ENCODE assay signal across 8 cellular contexts in the genomic region with DNA sequence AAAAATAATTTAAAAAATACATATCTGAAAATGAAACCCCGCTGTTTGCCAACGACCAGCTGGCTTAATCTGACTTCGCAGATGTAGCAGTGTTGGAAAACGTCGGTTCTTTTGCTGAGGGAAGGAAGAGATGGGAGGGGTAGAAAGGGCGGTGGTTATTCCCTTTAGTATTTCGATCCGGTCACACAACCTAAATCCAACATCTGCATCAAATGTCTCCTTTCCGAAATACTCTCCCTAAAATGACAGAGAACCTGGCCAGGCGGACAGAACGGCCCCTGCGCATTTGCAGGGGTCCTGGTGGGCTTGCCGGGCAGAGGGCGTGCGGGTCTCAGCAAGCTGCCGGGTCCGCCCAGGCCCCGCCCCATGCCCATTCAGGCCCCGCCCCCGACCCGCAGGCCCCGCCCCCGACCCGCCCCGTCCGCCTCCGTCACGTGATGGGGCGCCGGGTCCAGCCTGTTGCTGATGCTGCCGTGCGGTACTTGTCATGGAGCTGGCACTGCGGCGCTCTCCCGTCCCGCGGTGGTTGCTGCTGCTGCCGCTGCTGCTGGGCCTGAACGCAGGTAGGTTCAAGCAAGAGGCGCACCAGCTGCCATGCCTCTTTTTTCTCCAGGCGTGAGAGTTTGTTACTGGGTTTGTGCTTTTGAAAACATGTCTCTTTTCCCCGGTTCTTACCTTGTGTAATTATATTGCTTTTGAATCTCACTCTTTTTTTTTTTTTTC. TPM values are rescaled to one million over a fixed set of nuclear protein-coding genes. Genes with fewer than 3 reads are reported as not detected.
DNase-seq lines count a peak whose midpoint lies in the region; ATAC-seq, FAIRE-seq and TF ChIP-seq lines count a peak whose summit lies in the region.

A gene with protein sequence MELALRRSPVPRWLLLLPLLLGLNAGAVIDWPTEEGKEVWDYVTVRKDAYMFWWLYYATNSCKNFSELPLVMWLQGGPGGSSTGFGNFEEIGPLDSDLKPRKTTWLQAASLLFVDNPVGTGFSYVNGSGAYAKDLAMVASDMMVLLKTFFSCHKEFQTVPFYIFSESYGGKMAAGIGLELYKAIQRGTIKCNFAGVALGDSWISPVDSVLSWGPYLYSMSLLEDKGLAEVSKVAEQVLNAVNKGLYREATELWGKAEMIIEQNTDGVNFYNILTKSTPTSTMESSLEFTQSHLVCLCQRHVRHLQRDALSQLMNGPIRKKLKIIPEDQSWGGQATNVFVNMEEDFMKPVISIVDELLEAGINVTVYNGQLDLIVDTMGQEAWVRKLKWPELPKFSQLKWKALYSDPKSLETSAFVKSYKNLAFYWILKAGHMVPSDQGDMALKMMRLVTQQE (plus strand): TSS at position 459 of the 723 bp plus-strand sequence. CDS start 29 bp downstream, at position 488.

- peak; percentile 82 for TF ChIP-seq POLR2A in A549 (IDR thresholded peaks at IDR 0.05; ENCODE audit: low read length)

- TF ChIP-seq CTCF in A549 (IDR thresholded peaks at IDR 0.05): no peak

- peak within 1 kb of the TSS; percentile 69 for H3K4me2 ChIP-seq in A549

- 0 out of 5 replicates have a peak, but pooled peaks of 1 of the 2 experiments have one; percentile 2 for TF ChIP-seq RAD21 in A549 (conservative IDR thresholded peaks at IDR 0.05 in 1 of 2, IDR thresholded peaks at IDR 0.05 in 1 of 2)

- ATAC-seq in A549: peak; percentile 90 to 96
- ATAC-seq in GM18867 (IDR thresholded peaks at IDR 0.05; ENCODE audit: unreplicated experiment): peak; percentile 69
- ATAC-seq in HG03135 (IDR thresholded peaks at IDR 0.05; ENCODE audit: unreplicated experiment): peak; percentile 70

- no peak for TF ChIP-seq EP300 in A549 (IDR thresholded peaks at IDR 0.05)

- peaks cover 11% of the 10 kb centered on the region; the same call in 1 of the 3 replicates for H3K4me1 ChIP-seq in A549

- H3K4me3 ChIP-seq in A549: peak within 1 kb of the TSS; percentile 51

- CTCF ChIA-PET in A549 (lab: Yijun Ruan, JAX): interaction anchor here (1.5 to 2.5 kb wide), 4 partner anchors 17 to 158 kb away, joined by 4 to 7 read pairs (median 6); a partner anchor contains a TSS

- H3K9me3 ChIP-seq in A549: no peaks in the 10 kb centered on the region

- POLR2A ChIA-PET in A549 (lab: Yijun Ruan, JAX): interaction anchor here (0.5 to 1.3 kb wide), 10 partner anchors 10 to 1105 kb away, joined by 3 to 6 read pairs (median 4); a partner anchor contains a TSS

- peak within 1 kb of the TSS; percentile 36 to 57; a peak in 5 of 6 replicates for H3K27ac ChIP-seq in A549

- FAIRE-seq in A549 (lab: Jason Lieb, UNC): no peak

- WGBS in A549 (ENCODE audit: missing lambda C conversion rate): under 1% methylated on average over 26 of the region's 42 CpGs

- peak; percentile 83 to 93 for DNase-seq in A549 (ENCODE audit: low read depth in 1 of 2, low spot score in 1 of 2)
- peak; percentile 40 for DNase-seq in NCI-H226
- DNase-seq in activated CD4-positive, CD25-positive, alpha-beta regulatory T cell treated with anti-CD3 and anti-CD28 coated beads, Interleukin-2, amount 50 U/mL, for 72 hours: peak; percentile 78
- peak; percentile 96 for DNase-seq in cerebellum (ENCODE audit: low spot score)
- DNase-seq in kidney glomerular epithelial cell (lab: John Stamatoyannopoulos, UW): peak; percentile 60
- DNase-seq in stimulated activated CD4-positive, alpha-beta T cell treated with anti-CD3 and anti-CD28 coated beads, Interleukin-15, amount 100 ng/mL, for 48 hours (ENCODE audit: low read depth in 2 of 2): peak; percentile 65 to 69

TF ChIP-seq in A549, 52 proteins besides CTCF, POLR2A, EP300 and RAD21:
- TF ChIP-seq HEYL (CRISPR knock-in tag; IDR thresholded peaks at IDR 0.05) (no peak), NFE2L2 (conservative IDR thresholded peaks at IDR 0.05; ENCODE audit: low read length) (no peak), JUN (IDR thresholded peaks at IDR 0.05) (0 out of 5 replicates have a peak, but pooled peaks of 1 of the 2 experiments have one; percentile 38), FOSB (CRISPR knock-in tag; IDR thresholded peaks at IDR 0.05) (no peak), PHF8 (IDR thresholded peaks at IDR 0.05; ENCODE audit: borderline replicate concordance, low read depth) (peak; percentile 23; the same call in 1 of the 2 replicates), HOXB5 (CRISPR knock-in tag; IDR thresholded peaks at IDR 0.05) (no peak), KDM1A (IDR thresholded peaks at IDR 0.05; ENCODE audit: low read depth) (no peak)
- TF ChIP-seq, protein P1, sequence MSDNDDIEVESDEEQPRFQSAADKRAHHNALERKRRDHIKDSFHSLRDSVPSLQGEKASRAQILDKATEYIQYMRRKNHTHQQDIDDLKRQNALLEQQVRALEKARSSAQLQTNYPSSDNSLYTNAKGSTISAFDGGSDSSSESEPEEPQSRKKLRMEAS (IDR thresholded peaks at IDR 0.05): peak; percentile 41; the same call in 1 of the 2 replicates
- TF ChIP-seq, protein P2, sequence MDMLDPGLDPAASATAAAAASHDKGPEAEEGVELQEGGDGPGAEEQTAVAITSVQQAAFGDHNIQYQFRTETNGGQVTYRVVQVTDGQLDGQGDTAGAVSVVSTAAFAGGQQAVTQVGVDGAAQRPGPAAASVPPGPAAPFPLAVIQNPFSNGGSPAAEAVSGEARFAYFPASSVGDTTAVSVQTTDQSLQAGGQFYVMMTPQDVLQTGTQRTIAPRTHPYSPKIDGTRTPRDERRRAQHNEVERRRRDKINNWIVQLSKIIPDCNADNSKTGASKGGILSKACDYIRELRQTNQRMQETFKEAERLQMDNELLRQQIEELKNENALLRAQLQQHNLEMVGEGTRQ (IDR thresholded peaks at IDR 0.05): peak; percentile 82
- TF ChIP-seq, protein P3, sequence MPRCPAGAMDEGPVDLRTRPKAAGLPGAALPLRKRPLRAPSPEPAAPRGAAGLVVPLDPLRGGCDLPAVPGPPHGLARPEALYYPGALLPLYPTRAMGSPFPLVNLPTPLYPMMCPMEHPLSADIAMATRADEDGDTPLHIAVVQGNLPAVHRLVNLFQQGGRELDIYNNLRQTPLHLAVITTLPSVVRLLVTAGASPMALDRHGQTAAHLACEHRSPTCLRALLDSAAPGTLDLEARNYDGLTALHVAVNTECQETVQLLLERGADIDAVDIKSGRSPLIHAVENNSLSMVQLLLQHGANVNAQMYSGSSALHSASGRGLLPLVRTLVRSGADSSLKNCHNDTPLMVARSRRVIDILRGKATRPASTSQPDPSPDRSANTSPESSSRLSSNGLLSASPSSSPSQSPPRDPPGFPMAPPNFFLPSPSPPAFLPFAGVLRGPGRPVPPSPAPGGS (IDR thresholded peaks at IDR 0.05): peak; percentile 28; the same call in 1 of the 3 replicates

RNA-seq across cellular contexts. Expression of the gene that starts here (rescaled TPM):
- 42.9 and 45.0 TPM in 2 replicates for polyA plus RNA-seq in A549 (2011; rRNA removed)
- 25.0 and 28.2 TPM in 2 replicates for polyA plus RNA-seq in A549 (2012; cell fraction: cytosol; rRNA removed)
- polyA plus RNA-seq in A549 (2012; cell fraction: nucleus; rRNA removed): 48.4 and 51.3 TPM in 2 replicates
- polyA plus RNA-seq in A549 (2017; fragmentation: RNase III; extraction: RNeasy Plus Mini Kit Qiagen cat#74134 plus additional on column Dnase treatment): 37.5 to 47.6 TPM (median 44.5 TPM) in 3 replicates
- polyA minus RNA-seq in A549 (2011; rRNA and poly(A)+ RNA removed): 7.3 and 7.4 TPM in 2 replicates
- total RNA-seq in cerebellum: 4.9 TPM

Comparison
In these comparisons a context has a peak if more than half of its experiments do, and no peak if none do; other contexts are left out.
1. Peak in every context shown above with its lines: DNase-seq, ATAC-seq, H3K4me3 ChIP-seq and H3K27ac ChIP-seq.
2. DNase-seq: peak in every context shown above with its lines; median percentile 96 in cerebellum; 88 in A549; 78 in activated CD4-positive, CD25-positive, alpha-beta regulatory T cell treated with anti-CD3 and anti-CD28 coated beads, Interleukin-2, amount 50 U/mL, for 72 hours; 67 in stimulated activated CD4-positive, alpha-beta T cell treated with anti-CD3 and anti-CD28 coated beads, Interleukin-15, amount 100 ng/mL, for 48 hours; 60 in kidney glomerular epithelial cell; 40 in NCI-H226.